Comparison of ENCODE assay signal across 8 cellular contexts in the genomic region with DNA sequence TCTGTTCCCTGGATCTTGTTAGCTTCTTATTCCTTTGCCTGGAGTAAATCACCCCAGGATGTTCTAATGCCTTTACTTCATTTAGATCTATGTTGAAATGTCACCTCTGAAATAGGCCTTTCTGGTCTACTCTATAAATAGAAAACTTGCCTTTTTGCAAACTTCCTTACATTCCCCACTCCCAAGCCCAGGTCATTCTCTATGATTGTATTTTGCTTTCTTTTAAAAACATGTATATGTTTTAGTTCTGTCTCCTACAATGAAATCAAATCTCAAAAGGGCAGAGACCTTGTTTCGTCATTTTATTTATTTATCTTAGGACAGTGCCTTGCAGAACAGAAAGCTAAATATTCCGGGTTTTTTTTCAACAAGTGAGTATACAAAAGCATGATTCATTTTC. TPM values are rescaled to one million over a fixed set of nuclear protein-coding genes. Genes with fewer than 3 reads are reported as not detected.
"Had no signal": no experiment of that assay in that cellular context is flagged by ENCODE, and none has a peak within 500 bp of the region (broad histone marks: within the 10 kb centered on the region; RNA-seq: fewer than 3 reads in every experiment).

No MANE protein-coding gene starts in this region.

- H3K9me3 ChIP-seq: HAP-1 had no signal

- DNase-seq: GM23248, GOT3, H7, HFFc6 had no signal

- H3K36me3 ChIP-seq: HAP-1 had no signal

- H3K4me1 ChIP-seq: HAP-1 had no signal

- H3K4me1 Mint-ChIP-seq: IgD-negative memory B cell had no signal

- H3K27ac Mint-ChIP-seq: HFFc6, IgD-negative memory B cell had no signal

- H3K36me3 Mint-ChIP-seq: IgD-negative memory B cell had no signal

- H3K4me3 Mint-ChIP-seq: HFFc6, IgD-negative memory B cell had no signal

- H3K27ac ChIP-seq: GM23248, HL-60 had no signal

- H3K27me3 Mint-ChIP-seq: IgD-negative memory B cell had no signal

- H3K4me3 ChIP-seq: GM23248, HAP-1 had no signal

RNA-seq across cellular contexts. Expression of a gene that starts 17.5 kb away (rescaled TPM):
- total RNA-seq: GM23248, HepG2, HFFc6 had no signal
